In genomic region chr6:56046576-56046975, GRCh38 we compare ENCODE assay signal across 10 cellular contexts.
DNase-seq lines count a peak whose midpoint lies in the region; ATAC-seq, FAIRE-seq and TF ChIP-seq lines count a peak whose summit lies in the region.
"Had no signal": no experiment of that assay in that cellular context is flagged by ENCODE, and none has a peak within 500 bp of the region (broad histone marks: within the 10 kb centered on the region; RNA-seq: fewer than 3 reads in every experiment).

No MANE protein-coding gene starts in this region.

- no peaks in the 10 kb centered on the region for H3K36me3 Mint-ChIP-seq in activated naive CD4-positive, alpha-beta T cell treated with anti-CD3 and anti-CD28 coated beads, Interleukin-2, amount 50 U/mL, for 72 hours

- no peak for TF ChIP-seq POLR2A in sigmoid colon (IDR thresholded peaks at IDR 0.05)

- no peak overlapping the region for H3K4me3 ChIP-seq in sigmoid colon

- H3K27me3 ChIP-seq in sigmoid colon = no peaks in the 10 kb centered on the region

- no peak for TF ChIP-seq EP300 in sigmoid colon (IDR thresholded peaks at IDR 0.05)

- H3K4me1 ChIP-seq in sigmoid colon = no peaks in the 10 kb centered on the region

- intact Hi-C loops in sigmoid colon (cut with DNase I) = no loop called here

- H3K27ac Mint-ChIP-seq in activated naive CD4-positive, alpha-beta T cell treated with anti-CD3 and anti-CD28 coated beads, Interleukin-2, amount 50 U/mL, for 72 hours = no peak overlapping the region

- H3K36me3 ChIP-seq in sigmoid colon = no peaks in the 10 kb centered on the region

- no peaks in the 10 kb centered on the region for H3K9me3 ChIP-seq in sigmoid colon

- no peak overlapping the region for H3K27ac ChIP-seq in epithelial cell of prostate
- H3K27ac ChIP-seq in sigmoid colon = no peak overlapping the region

- no peak for TF ChIP-seq CTCF in sigmoid colon (IDR thresholded peaks at IDR 0.05)

- H3K9me3 Mint-ChIP-seq in activated naive CD4-positive, alpha-beta T cell treated with anti-CD3 and anti-CD28 coated beads, Interleukin-2, amount 50 U/mL, for 72 hours = peaks cover under 1 to 6% of the 10 kb centered on the region in 2 donors

- ATAC-seq in GM18867 (IDR thresholded peaks at IDR 0.05; ENCODE audit: unreplicated experiment) = peak; percentile 50
- no peak for ATAC-seq in HG02938 (IDR thresholded peaks at IDR 0.05; ENCODE audit: unreplicated experiment)
- ATAC-seq in activated naive CD4-positive, alpha-beta T cell treated with anti-CD3 and anti-CD28 coated beads, Interleukin-2, amount 50 U/mL, for 72 hours = no peak
- no peak for ATAC-seq in HG02571 (IDR thresholded peaks at IDR 0.05; ENCODE audit: unreplicated experiment)

- 39 to 69% methylated on average over 7 of the region's 7 CpGs for WGBS in sigmoid colon, 2 donors

- peak; percentile 18 for FAIRE-seq in RCC 7860 (lab: Jason Lieb, UNC)

- DNase-seq in RCC 7860 (ENCODE audit: low spot score) (peak; percentile 67), epithelial cell of prostate (ENCODE audit: low read depth, low spot score) (peak; percentile 39), sigmoid colon (peak; percentile 67)
- no peak for DNase-seq in activated CD4-positive, CD25-positive, alpha-beta regulatory T cell (lab: John Stamatoyannopoulos, UW)
- DNase-seq in activated naive CD4-positive, alpha-beta T cell treated with anti-CD3 and anti-CD28 coated beads, Interleukin-2, amount 50 U/mL, for 72 hours (ENCODE audit: low spot score in 2 of 2) = no peak
- DNase-seq: activated CD4-positive, alpha-beta T cell treated with anti-CD3 and anti-CD28 coated beads, Interleukin-2, amount 50 U/mL, for 4 hours; substantia nigra had no signal

Comparison
In these comparisons a context has a peak if more than half of its experiments do, and no peak if none do; other contexts are left out.
1. DNase-seq: peak in RCC 7860 (single experiment), epithelial cell of prostate (single experiment) and sigmoid colon (single experiment); none in activated CD4-positive, CD25-positive, alpha-beta regulatory T cell (0 of 4) and activated naive CD4-positive, alpha-beta T cell treated with anti-CD3 and anti-CD28 coated beads, Interleukin-2, amount 50 U/mL, for 72 hours (0 of 2).